1 cellular context compared by ENCODE assay signal in genomic region chr19:16605552-16605951, GRCh38.
TF ChIP-seq lines count a peak whose summit lies in the region.

No MANE protein-coding gene starts in this region.

TF ChIP-seq in GM12878, 131 proteins besides CTCF, POLR2A, EP300 and RAD21:
- TF ChIP-seq SMC3 (IDR thresholded peaks at IDR 0.05; ENCODE audit: borderline replicate concordance, low read length) (peak; percentile 7; the same call in 1 of the 2 replicates), NRF1 (conservative IDR thresholded peaks at IDR 0.05; ENCODE audit: low read depth, low read length) (no peak), SMAD1 (IDR thresholded peaks at IDR 0.05; ENCODE audit: low read depth, partially characterized antibody) (no peak)
